Comparison of ENCODE assay signal across 29 cellular contexts in the genomic region with DNA sequence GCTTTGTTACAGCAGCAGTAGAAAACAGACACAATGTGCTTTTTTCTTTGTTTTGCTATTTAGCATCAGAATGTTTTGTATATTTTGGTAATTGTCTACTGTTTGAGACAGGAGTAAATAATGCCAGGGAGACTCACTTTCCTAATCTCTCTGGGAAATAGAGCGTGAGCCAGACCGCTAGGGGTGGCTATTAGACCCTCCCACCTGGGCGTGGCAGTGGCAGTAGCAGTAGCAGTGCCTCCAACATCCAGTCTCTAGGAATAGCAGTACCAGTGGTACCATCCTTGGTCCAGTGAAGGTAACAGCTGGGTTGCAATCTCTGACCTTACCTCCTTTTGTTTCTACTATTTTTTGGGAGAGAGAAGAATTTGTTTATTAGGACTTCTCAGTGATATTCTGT.
"Had no signal": no experiment of that assay in that cellular context is flagged by ENCODE, and none has a peak within 500 bp of the region (broad histone marks: within the 10 kb centered on the region; RNA-seq: fewer than 3 reads in every experiment).

No MANE protein-coding gene starts in this region.

- H3K9ac ChIP-seq: KMS-11 had no signal

- H3K9me3 ChIP-seq: Peyer's patch, SJCRH30 had no signal

- H3K4me1 Mint-ChIP-seq: activated CD4-positive, alpha-beta memory T cell treated with anti-CD3 and anti-CD28 coated beads, Interleukin-2, amount 10 ng/mL, durations not matched to agents 7 days and 5 days; activated naive CD4-positive, alpha-beta T cell treated with anti-CD3 and anti-CD28 coated beads, Interleukin-2, amount 10 ng/mL, durations not matched to agents 7 days and 5 days; activated naive CD8-positive, alpha-beta T cell treated with anti-CD3 and anti-CD28 coated beads for 36 hours had no signal

- H3K4me3 Mint-ChIP-seq: activated CD4-positive, alpha-beta memory T cell treated with anti-CD3 and anti-CD28 coated beads, Interleukin-2, amount 10 ng/mL, durations not matched to agents 7 days and 5 days; activated naive CD4-positive, alpha-beta T cell treated with anti-CD3 and anti-CD28 coated beads, Interleukin-2, amount 10 ng/mL, durations not matched to agents 7 days and 5 days; activated naive CD8-positive, alpha-beta T cell treated with anti-CD3 and anti-CD28 coated beads for 36 hours; activated T-cell treated with anti-CD3 and anti-CD28 coated beads, Interleukin-2, amount 50 U/mL, for 72 hours; T-helper 1 cell treated with Interleukin-12 subunit alpha and Interleukin-12 subunit beta and Interleukin-4 antibody, amounts not matched to agents 30 μg/mL and 1 μg/mL, for 36 hours had no signal

- H3K4me1 ChIP-seq: Peyer's patch, SJCRH30 had no signal

- FAIRE-seq: TTC549 had no signal

- H3K36me3 Mint-ChIP-seq: activated naive CD4-positive, alpha-beta T cell treated with anti-CD3 and anti-CD28 coated beads, Interleukin-2, amount 10 ng/mL, durations not matched to agents 7 days and 5 days; activated naive CD8-positive, alpha-beta T cell treated with anti-CD3 and anti-CD28 coated beads for 36 hours had no signal

- ATAC-seq: activated T-cell treated with anti-CD3 and anti-CD28 coated beads, Interleukin-2, amount 50 U/mL, for 72 hours had no signal

- DNase-seq: activated CD4-positive, alpha-beta memory T cell treated with anti-CD3 and anti-CD28 coated beads, Interleukin-2, amount 10 ng/mL, durations not matched to agents 7 days and 5 days; activated CD4-positive, alpha-beta T cell treated with anti-CD3 and anti-CD28 coated beads, Interleukin-2, amount 50 U/mL, for 1 hour; activated CD4-positive, CD25-positive, alpha-beta regulatory T cell; activated CD8-positive, alpha-beta memory T cell treated with anti-CD3 and anti-CD28 coated beads, Interleukin-2, amount 50 U/mL, for 4 hours; activated gamma-delta T cell treated with Interleukin-2 at 50 U/mL for 16 hours; activated naive CD4-positive, alpha-beta T cell treated with anti-CD3 and anti-CD28 coated beads, Interleukin-2, amount 10 ng/mL, durations not matched to agents 7 days and 5 days; activated naive CD8-positive, alpha-beta T cell treated with anti-CD3 and anti-CD28 coated beads for 36 hours; activated T-cell treated with anti-CD3 and anti-CD28 coated beads, Interleukin-2, amount 50 U/mL, for 72 hours; brain microvascular endothelial cell; MM.1S; NCI-H1105; NCI-H1436; NCI-H1694 treated with DMSO at 0.1 percent for 48 hours; NCI-H2081 treated with DMSO at 0.1 percent for 48 hours; NCI-H2171; NCI-H2227 treated with DMSO at 0.1 percent for 48 hours; NCI-H526; NCI-H82; OCI-M1; Peyer's patch; Right ventricle myocardium superior; SJCRH30; T-helper 9 cell had no signal

- H3K4me3 ChIP-seq: cardiac muscle cell, Peyer's patch, SJCRH30 had no signal

- H3K27me3 ChIP-seq: brain microvascular endothelial cell, cardiac muscle cell, Peyer's patch, SJCRH30 had no signal

- H3K4me2 ChIP-seq: KMS-11 had no signal

- H3K27me3 Mint-ChIP-seq: activated CD4-positive, alpha-beta memory T cell treated with anti-CD3 and anti-CD28 coated beads, Interleukin-2, amount 10 ng/mL, durations not matched to agents 7 days and 5 days; activated naive CD4-positive, alpha-beta T cell treated with anti-CD3 and anti-CD28 coated beads, Interleukin-2, amount 10 ng/mL, durations not matched to agents 7 days and 5 days; activated naive CD8-positive, alpha-beta T cell treated with anti-CD3 and anti-CD28 coated beads for 36 hours had no signal

- H3K36me3 ChIP-seq: brain microvascular endothelial cell, cardiac muscle cell, Peyer's patch, SJCRH30 had no signal

- H3K27ac Mint-ChIP-seq: activated CD4-positive, alpha-beta memory T cell treated with anti-CD3 and anti-CD28 coated beads, Interleukin-2, amount 10 ng/mL, durations not matched to agents 7 days and 5 days; activated naive CD4-positive, alpha-beta T cell treated with anti-CD3 and anti-CD28 coated beads, Interleukin-2, amount 10 ng/mL, durations not matched to agents 7 days and 5 days; activated naive CD8-positive, alpha-beta T cell treated with anti-CD3 and anti-CD28 coated beads for 36 hours; activated T-cell treated with anti-CD3 and anti-CD28 coated beads, Interleukin-2, amount 50 U/mL, for 72 hours; activated T-helper 2 cell treated with anti-CD3 and anti-CD28 coated beads, Interferon-gamma antibody, Interleukin-2, Interleukin-4, amounts not matched to agents 10 μg/mL and 5 μg/mL and 100 μg/mL, durations not matched to agents 14 hours and 24 hours and 36 hours; T-helper 1 cell treated with Interleukin-12 subunit alpha and Interleukin-12 subunit beta and Interleukin-4 antibody, amounts not matched to agents 30 μg/mL and 1 μg/mL, for 36 hours had no signal

- H3K9me3 Mint-ChIP-seq: activated naive CD8-positive, alpha-beta T cell treated with anti-CD3 and anti-CD28 coated beads for 36 hours; activated T-helper 2 cell treated with anti-CD3 and anti-CD28 coated beads, Interferon-gamma antibody, Interleukin-2, Interleukin-4, amounts not matched to agents 10 μg/mL and 5 μg/mL and 100 μg/mL, durations not matched to agents 14 hours and 24 hours and 36 hours; T-helper 1 cell treated with Interleukin-12 subunit alpha and Interleukin-12 subunit beta and Interleukin-4 antibody, amounts not matched to agents 30 μg/mL and 1 μg/mL, for 36 hours had no signal

- H3K27ac ChIP-seq: brain microvascular endothelial cell, cardiac muscle cell, KMS-11, Peyer's patch, RWPE1, SJCRH30 had no signal
